In the genomic region with DNA sequence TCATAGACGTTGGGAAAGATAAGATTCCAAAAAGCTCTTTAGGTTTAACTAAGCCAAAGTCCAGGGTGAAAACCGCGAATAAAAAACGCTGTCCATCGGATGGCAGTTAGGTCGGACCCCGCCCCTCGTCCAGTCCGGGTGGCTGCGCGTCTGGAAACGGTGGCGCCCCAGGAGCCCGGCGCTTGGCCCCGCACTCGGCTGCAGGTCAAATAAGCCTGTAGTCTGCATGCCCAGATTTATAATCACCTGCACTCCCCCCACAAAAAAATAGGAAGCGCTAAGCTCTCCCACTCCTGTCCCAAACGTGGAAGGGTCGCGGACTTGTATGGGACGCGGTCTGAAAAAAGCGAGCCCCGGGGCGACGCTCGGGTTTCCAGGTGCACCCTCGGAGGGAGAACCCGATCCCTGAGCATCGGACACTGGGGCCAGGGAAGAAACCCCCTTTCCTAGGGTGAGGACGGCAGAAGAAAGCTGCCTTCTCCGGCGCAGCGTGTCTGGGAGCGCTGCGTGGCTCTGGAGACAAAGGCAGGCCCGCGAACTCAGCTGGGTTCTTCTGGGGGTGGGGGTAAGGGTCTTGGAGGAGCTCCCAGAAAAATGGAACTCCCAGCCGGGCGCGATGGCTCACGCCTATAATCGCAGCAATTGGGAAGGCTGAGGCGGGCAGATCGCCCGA, we compare ENCODE assay signal across 1 cellular context.
TF ChIP-seq lines count a peak whose summit lies in the region.

No MANE protein-coding gene starts in this region.

TF ChIP-seq in K562, 482 proteins besides CTCF, POLR2A, EP300 and RAD21 (continued from another document):
- TF ChIP-seq RERE (CRISPR knock-in tag; IDR thresholded peaks at IDR 0.05; ENCODE audit: borderline replicate concordance), result no peak
- TF ChIP-seq MEF2A (IDR thresholded peaks at IDR 0.05; ENCODE audit: control insufficient read depth, low read depth, low read length), result no peak
- no peak for TF ChIP-seq ZBTB40 (IDR thresholded peaks at IDR 0.05)
- TF ChIP-seq ZBTB40 (CRISPR knock-in tag; IDR thresholded peaks at IDR 0.05), result no peak
- no peak for TF ChIP-seq SMARCB1 (IDR thresholded peaks at IDR 0.05; ENCODE audit: insufficient read length, low read depth)
- TF ChIP-seq POLR2AphosphoS5 (IDR thresholded peaks at IDR 0.05; ENCODE audit: control insufficient read depth, insufficient read depth, low read depth, low read length), result peak; percentile 38; the same call in 1 of the 2 replicates
